ENCODE assay signal across 8 cellular contexts in the genomic region with DNA sequence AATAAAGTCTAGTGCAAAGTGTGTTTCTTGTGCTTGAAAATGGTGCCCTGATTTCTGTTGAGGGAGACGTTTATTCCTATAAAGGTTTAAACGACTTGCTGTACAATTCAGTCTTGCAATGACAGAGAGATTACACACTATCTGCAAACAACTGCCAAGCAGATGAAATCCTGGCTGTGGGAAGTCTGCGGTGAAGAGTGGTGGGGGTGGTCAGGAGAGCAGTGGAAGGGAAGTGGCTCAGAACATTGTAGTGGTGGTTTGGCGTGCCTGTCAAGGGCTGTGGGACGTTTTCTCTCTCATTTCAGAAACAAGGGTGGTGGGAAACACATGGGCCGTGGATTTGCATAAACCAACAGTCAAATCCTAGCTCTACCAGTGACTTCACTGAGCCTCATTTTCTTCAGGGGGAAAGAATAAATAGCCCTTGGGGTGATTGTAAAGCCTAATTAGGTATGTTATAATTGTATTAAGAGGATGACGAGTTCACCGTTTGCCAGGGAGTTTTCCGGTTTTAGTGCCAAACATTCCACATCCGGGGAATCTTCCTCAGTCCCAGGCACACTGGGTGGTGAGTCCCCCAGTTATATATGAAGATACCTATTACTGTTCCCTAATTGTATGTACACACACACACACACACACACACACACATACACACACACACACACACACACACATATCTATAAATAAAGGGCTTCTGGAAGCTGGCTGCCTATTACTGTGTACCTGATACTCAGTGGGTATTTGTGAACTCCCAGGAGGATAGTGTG.
DNase-seq lines count a peak whose midpoint lies in the region; ATAC-seq and TF ChIP-seq lines count a peak whose summit lies in the region.

No MANE protein-coding gene starts in this region.

- peak overlapping the region; percentile 12 for H3K9ac ChIP-seq in SK-N-MC (ENCODE audit: insufficient read length)

- ATAC-seq in GM19438 (IDR thresholded peaks at IDR 0.05; ENCODE audit: low read depth, unreplicated experiment) (peak; percentile 48), HG03457 (IDR thresholded peaks at IDR 0.05; ENCODE audit: unreplicated experiment) (peak; percentile 52)

- no peaks in the 10 kb centered on the region for H3K9me3 ChIP-seq in SK-N-MC (ENCODE audit: low read depth, low read length)

- peak; percentile 77 for DNase-seq in Caki2 (ENCODE audit: low read depth)
- DNase-seq in SK-N-MC (ENCODE audit: low read depth, low spot score): no peak
- DNase-seq in amniotic epithelial cell (ENCODE audit: low read depth): peak; percentile 96
- DNase-seq in kidney tubule cell (ENCODE audit: low spot score): peak; percentile 87
- peak; percentile 86 for DNase-seq in stimulated activated CD8-positive, alpha-beta memory T cell treated with anti-CD3 and anti-CD28 coated beads, Interleukin-4, amount 100 ng/mL, for 48 hours
- DNase-seq in erythroblast (lab: John Stamatoyannopoulos, UW): no peak

- TF ChIP-seq POLR2A in erythroblast (IDR thresholded peaks at IDR 0.05; ENCODE audit: low read length): no peak

- H3K36me3 ChIP-seq in SK-N-MC (ENCODE audit: insufficient read depth, low read length): no peaks in the 10 kb centered on the region

- H3K27ac ChIP-seq in SK-N-MC: peak overlapping the region; percentile 79

- peak overlapping the region; percentile 65 for H3K4me3 ChIP-seq in SK-N-MC

- in situ Hi-C loops in Caki2 (cut with HindIII; ENCODE audit: low pct_unique_long_range_greater_than_20kb, low sequenced_read_pairs): no loop called here

Comparison
In these comparisons a context has a peak if more than half of its experiments do, and no peak if none do; other contexts are left out.
1. DNase-seq: peak in Caki2 (single experiment), amniotic epithelial cell (single experiment), kidney tubule cell (single experiment) and stimulated activated CD8-positive, alpha-beta memory T cell treated with anti-CD3 and anti-CD28 coated beads, Interleukin-4, amount 100 ng/mL, for 48 hours (single experiment); none in SK-N-MC (single experiment) and erythroblast (0 of 2).